In the genomic region with DNA sequence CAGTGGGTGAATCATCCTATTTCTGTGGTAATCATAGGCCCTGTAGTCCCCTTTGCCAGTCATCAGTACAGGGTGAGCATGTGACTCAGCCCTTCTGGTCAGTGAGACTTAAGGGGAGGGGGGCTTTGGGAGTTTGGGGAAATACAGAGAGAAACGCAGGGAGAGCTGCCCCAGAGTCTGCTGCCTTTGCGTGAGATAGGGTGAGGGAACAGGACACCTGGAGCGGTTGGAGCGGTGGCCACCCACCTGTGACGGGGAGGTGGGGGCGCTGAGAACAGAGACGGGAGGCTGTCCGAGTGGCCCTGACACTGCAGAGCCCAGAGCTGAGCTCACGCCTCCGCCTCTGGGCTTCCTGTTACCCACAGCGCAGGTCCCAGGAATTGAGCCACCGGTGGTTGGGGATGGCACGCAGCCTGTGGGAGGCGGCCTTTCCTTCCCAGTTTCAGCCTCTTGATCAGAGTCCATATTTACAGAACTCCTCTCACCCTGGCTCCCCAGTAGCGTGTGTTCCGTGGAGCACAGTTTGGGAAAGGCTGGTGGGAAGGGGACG, we compare ENCODE assay signal across 1 cellular context.
TF ChIP-seq lines count a peak whose summit lies in the region.

No MANE protein-coding gene starts in this region.

TF ChIP-seq in HepG2, 621 proteins besides CTCF, POLR2A, EP300 and RAD21 (continued from another document and continues in another):
- TF ChIP-seq SCMH1 (CRISPR knock-in tag; IDR thresholded peaks at IDR 0.05; ENCODE audit: borderline replicate concordance) (no peak), KDM4B (CRISPR knock-in tag; IDR thresholded peaks at IDR 0.05) (no peak), ZSCAN21 (CRISPR knock-in tag; IDR thresholded peaks at IDR 0.05; ENCODE audit: borderline replicate concordance) (no peak), ZC3H4 (CRISPR knock-in tag; IDR thresholded peaks at IDR 0.05; ENCODE audit: borderline replicate concordance) (no peak), ZNF414 (CRISPR knock-in tag; IDR thresholded peaks at IDR 0.05) (no peak), PHF21A (CRISPR knock-in tag; IDR thresholded peaks at IDR 0.05) (no peak), ZSCAN31 (CRISPR knock-in tag; IDR thresholded peaks at IDR 0.05; ENCODE audit: low read depth) (no peak), HOXA3 (CRISPR knock-in tag; IDR thresholded peaks at IDR 0.05) (peak; percentile 57), POLR2AphosphoS5 (IDR thresholded peaks at IDR 0.05; ENCODE audit: low read depth, low read length) (no peak), ZNF121 (CRISPR knock-in tag; IDR thresholded peaks at IDR 0.05) (no peak), HINFP (CRISPR knock-in tag; IDR thresholded peaks at IDR 0.05; ENCODE audit: low read depth) (no peak), PRPF4 (IDR thresholded peaks at IDR 0.05; ENCODE audit: low read depth, low read length, poor library complexity, severe bottlenecking) (no peak), ZMYM3 (CRISPR knock-in tag; IDR thresholded peaks at IDR 0.05) (no peak), GABPB1 (CRISPR knock-in tag; IDR thresholded peaks at IDR 0.05) (peak; percentile 61), TEAD3 (CRISPR knock-in tag; optimal IDR thresholded peaks at IDR 0.05; ENCODE audit: borderline replicate concordance) (peak; percentile 41), ETV5 (CRISPR knock-in tag; IDR thresholded peaks at IDR 0.05; ENCODE audit: borderline replicate concordance) (peak; percentile 36; the same call in 1 of the 2 replicates), RBM39 (IDR thresholded peaks at IDR 0.05; ENCODE audit: low read depth, low read length, poor library complexity, severe bottlenecking) (peak; percentile 74), ZNF329 (CRISPR knock-in tag; IDR thresholded peaks at IDR 0.05; ENCODE audit: low read depth) (no peak), SKI (IDR thresholded peaks at IDR 0.05; ENCODE audit: partially characterized antibody) (no peak), THAP7 (CRISPR knock-in tag; IDR thresholded peaks at IDR 0.05) (no peak), IKZF1 (IDR thresholded peaks at IDR 0.05) (no peak), MXI1 (IDR thresholded peaks at IDR 0.05; ENCODE audit: borderline replicate concordance, low read depth, low read length) (no peak), HIVEP1 (CRISPR knock-in tag; IDR thresholded peaks at IDR 0.05) (no peak), ZNF264 (CRISPR knock-in tag; IDR thresholded peaks at IDR 0.05) (no peak)
- TF ChIP-seq, protein P1, sequence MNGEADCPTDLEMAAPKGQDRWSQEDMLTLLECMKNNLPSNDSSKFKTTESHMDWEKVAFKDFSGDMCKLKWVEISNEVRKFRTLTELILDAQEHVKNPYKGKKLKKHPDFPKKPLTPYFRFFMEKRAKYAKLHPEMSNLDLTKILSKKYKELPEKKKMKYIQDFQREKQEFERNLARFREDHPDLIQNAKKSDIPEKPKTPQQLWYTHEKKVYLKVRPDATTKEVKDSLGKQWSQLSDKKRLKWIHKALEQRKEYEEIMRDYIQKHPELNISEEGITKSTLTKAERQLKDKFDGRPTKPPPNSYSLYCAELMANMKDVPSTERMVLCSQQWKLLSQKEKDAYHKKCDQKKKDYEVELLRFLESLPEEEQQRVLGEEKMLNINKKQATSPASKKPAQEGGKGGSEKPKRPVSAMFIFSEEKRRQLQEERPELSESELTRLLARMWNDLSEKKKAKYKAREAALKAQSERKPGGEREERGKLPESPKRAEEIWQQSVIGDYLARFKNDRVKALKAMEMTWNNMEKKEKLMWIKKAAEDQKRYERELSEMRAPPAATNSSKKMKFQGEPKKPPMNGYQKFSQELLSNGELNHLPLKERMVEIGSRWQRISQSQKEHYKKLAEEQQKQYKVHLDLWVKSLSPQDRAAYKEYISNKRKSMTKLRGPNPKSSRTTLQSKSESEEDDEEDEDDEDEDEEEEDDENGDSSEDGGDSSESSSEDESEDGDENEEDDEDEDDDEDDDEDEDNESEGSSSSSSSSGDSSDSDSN (CRISPR knock-in tag; IDR thresholded peaks at IDR 0.05): no peak
- TF ChIP-seq, protein P2, sequence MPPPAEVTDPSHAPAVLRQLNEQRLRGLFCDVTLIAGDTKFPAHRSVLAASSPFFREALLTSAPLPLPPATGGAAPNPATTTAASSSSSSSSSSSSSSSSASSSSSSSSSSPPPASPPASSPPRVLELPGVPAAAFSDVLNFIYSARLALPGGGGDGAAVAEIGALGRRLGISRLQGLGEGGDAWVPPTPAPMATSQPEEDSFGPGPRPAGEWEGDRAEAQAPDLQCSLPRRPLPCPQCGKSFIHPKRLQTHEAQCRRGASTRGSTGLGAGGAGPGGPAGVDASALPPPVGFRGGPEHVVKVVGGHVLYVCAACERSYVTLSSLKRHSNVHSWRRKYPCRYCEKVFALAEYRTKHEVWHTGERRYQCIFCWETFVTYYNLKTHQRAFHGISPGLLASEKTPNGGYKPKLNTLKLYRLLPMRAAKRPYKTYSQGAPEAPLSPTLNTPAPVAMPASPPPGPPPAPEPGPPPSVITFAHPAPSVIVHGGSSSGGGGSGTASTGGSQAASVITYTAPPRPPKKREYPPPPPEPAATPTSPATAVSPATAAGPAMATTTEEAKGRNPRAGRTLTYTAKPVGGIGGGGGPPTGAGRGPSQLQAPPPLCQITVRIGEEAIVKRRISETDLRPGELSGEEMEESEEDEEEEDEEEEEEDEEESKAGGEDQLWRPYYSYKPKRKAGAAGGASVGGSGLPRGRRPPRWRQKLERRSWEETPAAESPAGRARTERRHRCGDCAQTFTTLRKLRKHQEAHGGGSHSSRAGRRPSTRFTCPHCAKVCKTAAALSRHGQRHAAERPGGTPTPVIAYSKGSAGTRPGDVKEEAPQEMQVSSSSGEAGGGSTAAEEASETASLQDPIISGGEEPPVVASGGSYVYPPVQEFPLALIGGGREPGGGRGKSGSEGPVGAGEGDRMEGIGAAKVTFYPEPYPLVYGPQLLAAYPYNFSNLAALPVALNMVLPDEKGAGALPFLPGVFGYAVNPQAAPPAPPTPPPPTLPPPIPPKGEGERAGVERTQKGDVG (CRISPR knock-in tag; IDR thresholded peaks at IDR 0.05; ENCODE audit: borderline replicate concordance): no peak; the same call in 1 of the 2 replicates
- TF ChIP-seq, protein P3, sequence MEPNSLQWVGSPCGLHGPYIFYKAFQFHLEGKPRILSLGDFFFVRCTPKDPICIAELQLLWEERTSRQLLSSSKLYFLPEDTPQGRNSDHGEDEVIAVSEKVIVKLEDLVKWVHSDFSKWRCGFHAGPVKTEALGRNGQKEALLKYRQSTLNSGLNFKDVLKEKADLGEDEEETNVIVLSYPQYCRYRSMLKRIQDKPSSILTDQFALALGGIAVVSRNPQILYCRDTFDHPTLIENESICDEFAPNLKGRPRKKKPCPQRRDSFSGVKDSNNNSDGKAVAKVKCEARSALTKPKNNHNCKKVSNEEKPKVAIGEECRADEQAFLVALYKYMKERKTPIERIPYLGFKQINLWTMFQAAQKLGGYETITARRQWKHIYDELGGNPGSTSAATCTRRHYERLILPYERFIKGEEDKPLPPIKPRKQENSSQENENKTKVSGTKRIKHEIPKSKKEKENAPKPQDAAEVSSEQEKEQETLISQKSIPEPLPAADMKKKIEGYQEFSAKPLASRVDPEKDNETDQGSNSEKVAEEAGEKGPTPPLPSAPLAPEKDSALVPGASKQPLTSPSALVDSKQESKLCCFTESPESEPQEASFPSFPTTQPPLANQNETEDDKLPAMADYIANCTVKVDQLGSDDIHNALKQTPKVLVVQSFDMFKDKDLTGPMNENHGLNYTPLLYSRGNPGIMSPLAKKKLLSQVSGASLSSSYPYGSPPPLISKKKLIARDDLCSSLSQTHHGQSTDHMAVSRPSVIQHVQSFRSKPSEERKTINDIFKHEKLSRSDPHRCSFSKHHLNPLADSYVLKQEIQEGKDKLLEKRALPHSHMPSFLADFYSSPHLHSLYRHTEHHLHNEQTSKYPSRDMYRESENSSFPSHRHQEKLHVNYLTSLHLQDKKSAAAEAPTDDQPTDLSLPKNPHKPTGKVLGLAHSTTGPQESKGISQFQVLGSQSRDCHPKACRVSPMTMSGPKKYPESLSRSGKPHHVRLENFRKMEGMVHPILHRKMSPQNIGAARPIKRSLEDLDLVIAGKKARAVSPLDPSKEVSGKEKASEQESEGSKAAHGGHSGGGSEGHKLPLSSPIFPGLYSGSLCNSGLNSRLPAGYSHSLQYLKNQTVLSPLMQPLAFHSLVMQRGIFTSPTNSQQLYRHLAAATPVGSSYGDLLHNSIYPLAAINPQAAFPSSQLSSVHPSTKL (CRISPR knock-in tag; IDR thresholded peaks at IDR 0.05): peak; percentile 66
- TF ChIP-seq, protein P4, sequence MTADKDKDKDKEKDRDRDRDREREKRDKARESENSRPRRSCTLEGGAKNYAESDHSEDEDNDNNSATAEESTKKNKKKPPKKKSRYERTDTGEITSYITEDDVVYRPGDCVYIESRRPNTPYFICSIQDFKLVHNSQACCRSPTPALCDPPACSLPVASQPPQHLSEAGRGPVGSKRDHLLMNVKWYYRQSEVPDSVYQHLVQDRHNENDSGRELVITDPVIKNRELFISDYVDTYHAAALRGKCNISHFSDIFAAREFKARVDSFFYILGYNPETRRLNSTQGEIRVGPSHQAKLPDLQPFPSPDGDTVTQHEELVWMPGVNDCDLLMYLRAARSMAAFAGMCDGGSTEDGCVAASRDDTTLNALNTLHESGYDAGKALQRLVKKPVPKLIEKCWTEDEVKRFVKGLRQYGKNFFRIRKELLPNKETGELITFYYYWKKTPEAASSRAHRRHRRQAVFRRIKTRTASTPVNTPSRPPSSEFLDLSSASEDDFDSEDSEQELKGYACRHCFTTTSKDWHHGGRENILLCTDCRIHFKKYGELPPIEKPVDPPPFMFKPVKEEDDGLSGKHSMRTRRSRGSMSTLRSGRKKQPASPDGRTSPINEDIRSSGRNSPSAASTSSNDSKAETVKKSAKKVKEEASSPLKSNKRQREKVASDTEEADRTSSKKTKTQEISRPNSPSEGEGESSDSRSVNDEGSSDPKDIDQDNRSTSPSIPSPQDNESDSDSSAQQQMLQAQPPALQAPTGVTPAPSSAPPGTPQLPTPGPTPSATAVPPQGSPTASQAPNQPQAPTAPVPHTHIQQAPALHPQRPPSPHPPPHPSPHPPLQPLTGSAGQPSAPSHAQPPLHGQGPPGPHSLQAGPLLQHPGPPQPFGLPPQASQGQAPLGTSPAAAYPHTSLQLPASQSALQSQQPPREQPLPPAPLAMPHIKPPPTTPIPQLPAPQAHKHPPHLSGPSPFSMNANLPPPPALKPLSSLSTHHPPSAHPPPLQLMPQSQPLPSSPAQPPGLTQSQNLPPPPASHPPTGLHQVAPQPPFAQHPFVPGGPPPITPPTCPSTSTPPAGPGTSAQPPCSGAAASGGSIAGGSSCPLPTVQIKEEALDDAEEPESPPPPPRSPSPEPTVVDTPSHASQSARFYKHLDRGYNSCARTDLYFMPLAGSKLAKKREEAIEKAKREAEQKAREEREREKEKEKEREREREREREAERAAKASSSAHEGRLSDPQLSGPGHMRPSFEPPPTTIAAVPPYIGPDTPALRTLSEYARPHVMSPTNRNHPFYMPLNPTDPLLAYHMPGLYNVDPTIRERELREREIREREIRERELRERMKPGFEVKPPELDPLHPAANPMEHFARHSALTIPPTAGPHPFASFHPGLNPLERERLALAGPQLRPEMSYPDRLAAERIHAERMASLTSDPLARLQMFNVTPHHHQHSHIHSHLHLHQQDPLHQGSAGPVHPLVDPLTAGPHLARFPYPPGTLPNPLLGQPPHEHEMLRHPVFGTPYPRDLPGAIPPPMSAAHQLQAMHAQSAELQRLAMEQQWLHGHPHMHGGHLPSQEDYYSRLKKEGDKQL (CRISPR knock-in tag; IDR thresholded peaks at IDR 0.05; ENCODE audit: low read depth): no peak
- TF ChIP-seq, protein P5, sequence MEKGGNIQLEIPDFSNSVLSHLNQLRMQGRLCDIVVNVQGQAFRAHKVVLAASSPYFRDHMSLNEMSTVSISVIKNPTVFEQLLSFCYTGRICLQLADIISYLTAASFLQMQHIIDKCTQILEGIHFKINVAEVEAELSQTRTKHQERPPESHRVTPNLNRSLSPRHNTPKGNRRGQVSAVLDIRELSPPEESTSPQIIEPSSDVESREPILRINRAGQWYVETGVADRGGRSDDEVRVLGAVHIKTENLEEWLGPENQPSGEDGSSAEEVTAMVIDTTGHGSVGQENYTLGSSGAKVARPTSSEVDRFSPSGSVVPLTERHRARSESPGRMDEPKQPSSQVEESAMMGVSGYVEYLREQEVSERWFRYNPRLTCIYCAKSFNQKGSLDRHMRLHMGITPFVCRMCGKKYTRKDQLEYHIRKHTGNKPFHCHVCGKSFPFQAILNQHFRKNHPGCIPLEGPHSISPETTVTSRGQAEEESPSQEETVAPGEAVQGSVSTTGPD (CRISPR knock-in tag; IDR thresholded peaks at IDR 0.05): no peak
- TF ChIP-seq, protein P6, sequence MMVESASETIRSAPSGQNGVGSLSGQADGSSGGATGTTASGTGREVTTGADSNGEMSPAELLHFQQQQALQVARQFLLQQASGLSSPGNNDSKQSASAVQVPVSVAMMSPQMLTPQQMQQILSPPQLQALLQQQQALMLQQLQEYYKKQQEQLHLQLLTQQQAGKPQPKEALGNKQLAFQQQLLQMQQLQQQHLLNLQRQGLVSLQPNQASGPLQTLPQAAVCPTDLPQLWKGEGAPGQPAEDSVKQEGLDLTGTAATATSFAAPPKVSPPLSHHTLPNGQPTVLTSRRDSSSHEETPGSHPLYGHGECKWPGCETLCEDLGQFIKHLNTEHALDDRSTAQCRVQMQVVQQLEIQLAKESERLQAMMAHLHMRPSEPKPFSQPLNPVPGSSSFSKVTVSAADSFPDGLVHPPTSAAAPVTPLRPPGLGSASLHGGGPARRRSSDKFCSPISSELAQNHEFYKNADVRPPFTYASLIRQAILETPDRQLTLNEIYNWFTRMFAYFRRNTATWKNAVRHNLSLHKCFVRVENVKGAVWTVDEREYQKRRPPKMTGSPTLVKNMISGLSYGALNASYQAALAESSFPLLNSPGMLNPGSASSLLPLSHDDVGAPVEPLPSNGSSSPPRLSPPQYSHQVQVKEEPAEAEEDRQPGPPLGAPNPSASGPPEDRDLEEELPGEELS (CRISPR knock-in tag; IDR thresholded peaks at IDR 0.05): no peak
- TF ChIP-seq, protein P7, sequence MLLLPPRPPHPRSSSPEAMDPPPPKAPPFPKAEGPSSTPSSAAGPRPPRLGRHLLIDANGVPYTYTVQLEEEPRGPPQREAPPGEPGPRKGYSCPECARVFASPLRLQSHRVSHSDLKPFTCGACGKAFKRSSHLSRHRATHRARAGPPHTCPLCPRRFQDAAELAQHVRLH (CRISPR knock-in tag; IDR thresholded peaks at IDR 0.05; ENCODE audit: borderline replicate concordance, low read depth): 0 out of 2 replicates have a peak, but pooled peaks have one; percentile 52
